Comparison of ENCODE assay signal across 12 cellular contexts in genomic region chr6:37180075-37180474, GRCh38.
"Had no signal": no experiment of that assay in that cellular context is flagged by ENCODE, and none has a peak within 500 bp of the region (broad histone marks: within the 10 kb centered on the region; RNA-seq: fewer than 3 reads in every experiment).

No MANE protein-coding gene starts in this region.

- ATAC-seq: activated CD4-positive, alpha-beta T cell treated with anti-CD3 and anti-CD28 coated beads for 36 hours had no signal

- H3K27me3 Mint-ChIP-seq: activated CD4-positive, alpha-beta T cell treated with anti-CD3 and anti-CD28 coated beads for 36 hours; activated naive CD8-positive, alpha-beta T cell; central memory CD8-positive, alpha-beta T cell had no signal

- H3K4me3 Mint-ChIP-seq: activated CD4-positive, alpha-beta T cell treated with anti-CD3 and anti-CD28 coated beads for 36 hours; activated naive CD8-positive, alpha-beta T cell; central memory CD8-positive, alpha-beta T cell; mesothelial cell of epicardium; neural progenitor cell had no signal

- H3K9me3 Mint-ChIP-seq: central memory CD8-positive, alpha-beta T cell; mesothelial cell of epicardium; neural progenitor cell had no signal

- H3K4me1 Mint-ChIP-seq: mesothelial cell of epicardium had no signal

- DNase-seq: activated CD4-positive, alpha-beta T cell treated with anti-CD3 and anti-CD28 coated beads for 36 hours; anterior cingulate cortex; brain microvascular endothelial cell; islet precursor cell; ovary; sigmoid colon; SJCRH30; spleen had no signal

- H3K27ac Mint-ChIP-seq: activated CD4-positive, alpha-beta T cell treated with anti-CD3 and anti-CD28 coated beads for 36 hours; activated naive CD8-positive, alpha-beta T cell; mesothelial cell of epicardium; neural progenitor cell had no signal
